Comparison of ENCODE assay signal across 2 cellular contexts in genomic region chr18:9065864-9066263, GRCh38.
TF ChIP-seq lines count a peak whose summit lies in the region.

No MANE protein-coding gene starts in this region.

TF ChIP-seq in GM23338, 12 proteins besides CTCF, POLR2A, EP300 and RAD21:
- TF ChIP-seq NANOG (IDR thresholded peaks at IDR 0.05; ENCODE audit: borderline replicate concordance) (no peak), REST (IDR thresholded peaks at IDR 0.05; ENCODE audit: unreplicated experiment) (no peak), JUNB (IDR thresholded peaks at IDR 0.05; ENCODE audit: unreplicated experiment) (no peak), CREB1 (CRISPR knock-in tag; IDR thresholded peaks at IDR 0.05; ENCODE audit: low read depth) (no peak), ZNF462 (CRISPR knock-in tag; IDR thresholded peaks at IDR 0.05) (no peak), EZH2phosphoT487 (IDR thresholded peaks at IDR 0.05; ENCODE audit: unreplicated experiment) (no peak), STAT1 (IDR thresholded peaks at IDR 0.05; ENCODE audit: unreplicated experiment) (no peak), POLR2AphosphoS5 (IDR thresholded peaks at IDR 0.05; ENCODE audit: low read depth) (no peak)

TF ChIP-seq in H1, 55 proteins besides CTCF, POLR2A, EP300 and RAD21:
- no peak for TF ChIP-seq HDAC6 (IDR thresholded peaks at IDR 0.05; ENCODE audit: low read depth, low read length)
- no peak for TF ChIP-seq SRF (IDR thresholded peaks at IDR 0.05; ENCODE audit: low read depth, low read length)
- TF ChIP-seq ATF3 (IDR thresholded peaks at IDR 0.05; ENCODE audit: insufficient read depth, low read depth, low read length) = no peak
- TF ChIP-seq SIRT6 (IDR thresholded peaks at IDR 0.05; ENCODE audit: low read length) = no peak
- TF ChIP-seq ZNF274 (IDR thresholded peaks at IDR 0.05; ENCODE audit: borderline replicate concordance, extremely low read depth, low read length) = no peak
- TF ChIP-seq BRCA1 (IDR thresholded peaks at IDR 0.05; ENCODE audit: low read depth, low read length) = no peak
- TF ChIP-seq RBBP5 (IDR thresholded peaks at IDR 0.05; ENCODE audit: borderline replicate concordance, low read depth, low read length) = no peak
- no peak for TF ChIP-seq GTF2F1 (IDR thresholded peaks at IDR 0.05; ENCODE audit: borderline replicate concordance, low read depth, low read length)
- TF ChIP-seq KDM1A (IDR thresholded peaks at IDR 0.05; ENCODE audit: borderline replicate concordance, low read length) = no peak
- no peak for TF ChIP-seq TAF1 (IDR thresholded peaks at IDR 0.05; ENCODE audit: low read depth, low read length)
